20 cellular contexts compared by ENCODE assay signal in the genomic region with DNA sequence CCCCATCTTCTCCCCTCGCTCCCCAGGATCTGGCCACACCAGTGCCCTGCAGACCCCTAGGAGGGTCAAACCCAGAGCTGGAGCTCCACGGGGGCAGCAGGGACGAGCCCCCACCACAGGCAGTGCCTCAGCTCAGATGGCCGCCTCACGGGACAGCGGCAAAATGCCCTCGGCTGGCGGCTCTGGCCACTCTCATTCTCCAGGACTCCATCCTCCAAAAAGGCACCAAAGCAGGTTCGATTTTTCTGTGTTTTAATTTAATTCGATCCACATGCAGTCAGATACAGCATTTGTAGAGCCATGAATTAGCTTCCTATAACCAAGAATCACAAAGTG.
"Had no signal": no experiment of that assay in that cellular context is flagged by ENCODE, and none has a peak within 500 bp of the region (broad histone marks: within the 10 kb centered on the region; RNA-seq: fewer than 3 reads in every experiment).

No MANE protein-coding gene starts in this region.

- DNase-seq: dermis blood vessel endothelial cell; dorsolateral prefrontal cortex; effector CD4-positive, alpha-beta T cell; effector memory CD4-positive, alpha-beta T cell; foreskin keratinocyte; hippocampal formation; islet precursor cell; kidney; kidney glomerular epithelial cell; left ventricle myocardium superior; lower lobe of right lung; mesenchymal stem cell; mucosa of descending colon; naive B cell had no signal

- H3K4me1 ChIP-seq: esophagus muscularis mucosa, foreskin keratinocyte, gastroesophageal sphincter, heart left ventricle, left lung, lower lobe of right lung had no signal

- H3K27ac ChIP-seq: coronary artery, esophagus muscularis mucosa, foreskin keratinocyte, gastroesophageal sphincter, heart left ventricle, left lung, lower lobe of right lung had no signal

- H3K27ac Mint-ChIP-seq: mesothelial cell of epicardium had no signal

- H3K4me3 ChIP-seq: coronary artery, dorsolateral prefrontal cortex, esophagus muscularis mucosa, gastroesophageal sphincter, heart left ventricle, left lung, lower lobe of right lung, mucosa of descending colon had no signal

- H3K36me3 ChIP-seq: esophagus muscularis mucosa, gastroesophageal sphincter, heart left ventricle, left lung, lower lobe of right lung had no signal

- H3K27me3 ChIP-seq: dorsolateral prefrontal cortex, esophagus muscularis mucosa, foreskin keratinocyte, gastroesophageal sphincter, heart left ventricle, left lung had no signal

- ATAC-seq: foreskin keratinocyte, gastroesophageal sphincter, heart left ventricle, left lung, left ventricle myocardium superior, lower lobe of right lung, mucosa of descending colon had no signal

- H3K9me3 Mint-ChIP-seq: mesothelial cell of epicardium, naive B cell had no signal

- H3K4me3 Mint-ChIP-seq: mesothelial cell of epicardium, naive B cell had no signal

- H3K4me1 Mint-ChIP-seq: mesothelial cell of epicardium, naive B cell had no signal

- H3K9me3 ChIP-seq: esophagus muscularis mucosa, gastroesophageal sphincter, heart left ventricle, left lung, lower lobe of right lung, mucosa of descending colon had no signal

- H3K27me3 Mint-ChIP-seq: naive B cell had no signal

- H3K36me3 Mint-ChIP-seq: mesothelial cell of epicardium, naive B cell had no signal
